ENCODE assay signal across 21 cellular contexts in the genomic region with DNA sequence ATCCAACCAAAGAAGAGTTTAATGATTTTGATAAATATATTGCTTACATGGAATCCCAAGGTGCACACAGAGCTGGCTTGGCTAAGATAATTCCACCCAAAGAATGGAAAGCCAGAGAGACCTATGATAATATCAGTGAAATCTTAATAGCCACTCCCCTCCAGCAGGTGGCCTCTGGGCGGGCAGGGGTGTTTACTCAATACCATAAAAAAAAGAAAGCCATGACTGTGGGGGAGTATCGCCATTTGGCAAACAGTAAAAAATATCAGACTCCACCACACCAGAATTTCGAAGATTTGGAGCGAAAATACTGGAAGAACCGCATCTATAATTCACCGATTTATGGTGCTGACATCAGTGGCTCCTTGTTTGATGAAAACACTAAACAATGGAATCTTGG. TPM values are rescaled to one million over a fixed set of nuclear protein-coding genes. Genes with fewer than 3 reads are reported as not detected.
A peak's percentile ranks its signal among the peaks of the same experiment; 100 is the strongest.
DNase-seq lines count a peak whose midpoint lies in the region; ATAC-seq, FAIRE-seq and TF ChIP-seq lines count a peak whose summit lies in the region.
"Had no signal": no experiment of that assay in that cellular context is flagged by ENCODE, and none has a peak within 500 bp of the region (broad histone marks: within the 10 kb centered on the region; RNA-seq: fewer than 3 reads in every experiment).

No MANE protein-coding gene starts in this region.

- no peaks in the 10 kb centered on the region for H4K20me1 ChIP-seq in GM12878 (ENCODE audit: control insufficient read depth, insufficient read depth)

- POLR2A ChIA-PET in GM12878 (lab: Charles Lee), result no interaction called here

- H3K4me1 ChIP-seq in GM12878 (ENCODE audit: control insufficient read depth, insufficient read depth, low read length), result no peaks in the 10 kb centered on the region
- H3K4me1 ChIP-seq: prostate gland, thyroid gland had no signal

- 96% methylated on average over 6 of the region's 6 CpGs for whole genome bisulfite sequencing in GM12878 (ENCODE audit: insufficient coverage, insufficient replicate concordance, low lambda C conversion rate, missing lambda C conversion rate)

- ATAC-seq in GM12878 (0 out of 3 replicates have a peak, but pooled peaks have one; percentile 39), HG03460 (IDR thresholded peaks at IDR 0.05; ENCODE audit: unreplicated experiment) (no peak)
- ATAC-seq: activated T-cell treated with anti-CD3 and anti-CD28 coated beads, Interleukin-2, amount 50 U/mL, for 4 hours; naive thymus-derived CD8-positive, alpha-beta T cell; stimulated activated effector memory CD8-positive, alpha-beta T cell treated with anti-CD3 and anti-CD28 coated beads, Interleukin-12 subunit alpha, Interleukin-12 subunit beta, amount 100 ng/mL, for 72 hours had no signal

- H3K79me2 ChIP-seq in GM12878 (ENCODE audit: control insufficient read depth, insufficient read depth, low read length), result no peaks in the 10 kb centered on the region

- no peak for TF ChIP-seq POLR2A in GM12878 (IDR thresholded peaks at IDR 0.05; ENCODE audit: low read depth, low read length)

- H3K4me3 Mint-ChIP-seq in neural crest cell, result no peak overlapping the region
- H3K4me3 Mint-ChIP-seq: activated naive CD8-positive, alpha-beta T cell; activated T-cell treated with anti-CD3 and anti-CD28 coated beads, Interleukin-2, amount 50 U/mL, for 4 hours; naive thymus-derived CD8-positive, alpha-beta T cell; stimulated activated effector memory CD8-positive, alpha-beta T cell treated with anti-CD3 and anti-CD28 coated beads, Interleukin-12 subunit alpha, Interleukin-12 subunit beta, amount 100 ng/mL, for 72 hours had no signal

- no peak overlapping the region for H3K9ac ChIP-seq in GM12878 (ENCODE audit: control insufficient read depth, insufficient read depth, low read length)
- H3K9ac ChIP-seq: KMS-11 had no signal

- peaks cover 3% of the 10 kb centered on the region for H3K9me3 Mint-ChIP-seq in neural crest cell
- H3K9me3 Mint-ChIP-seq: activated T-cell treated with anti-CD3 and anti-CD28 coated beads, Interleukin-2, amount 50 U/mL, for 4 hours; naive thymus-derived CD8-positive, alpha-beta T cell; stimulated activated effector memory CD8-positive, alpha-beta T cell treated with anti-CD3 and anti-CD28 coated beads, Interleukin-12 subunit alpha, Interleukin-12 subunit beta, amount 100 ng/mL, for 72 hours had no signal

- BruUV-seq in GM12878 (replicated peaks; lab: Mats Ljungman, UMichigan), result no TSS peak

- CTCF ChIA-PET in GM12878 (lab: Yijun Ruan, JAX), result no interaction called here

- H3K4me2 ChIP-seq in GM12878 (ENCODE audit: control insufficient read depth, insufficient read depth), result no peak overlapping the region
- H3K4me2 ChIP-seq: KMS-11 had no signal

- no peak for TF ChIP-seq RAD21 in GM12878 (IDR thresholded peaks at IDR 0.05; ENCODE audit: insufficient read depth, low read depth, low read length)

- no peak overlapping the region for H3K27ac Mint-ChIP-seq in neural crest cell (ENCODE audit: unreplicated experiment)
- H3K27ac Mint-ChIP-seq: activated naive CD8-positive, alpha-beta T cell; naive thymus-derived CD8-positive, alpha-beta T cell; stimulated activated effector memory CD8-positive, alpha-beta T cell treated with anti-CD3 and anti-CD28 coated beads, Interleukin-12 subunit alpha, Interleukin-12 subunit beta, amount 100 ng/mL, for 72 hours had no signal

- no peak overlapping the region for H2AFZ ChIP-seq in GM12878 (ENCODE audit: control insufficient read depth, low read depth, low read length)

- RAD21 ChIA-PET in GM12878 (lab: Charles Lee; ENCODE audit: unreplicated experiment), result no interaction called here

- peak; percentile 43 for DNase-seq in HT-29 (ENCODE audit: low spot score)
- no peak for DNase-seq in GM12878 (ENCODE audit: low read depth, low spot score)
- DNase-seq in neural crest cell (ENCODE audit: low read depth, low spot score), result no peak
- no peak for DNase-seq in H4 (ENCODE audit: low spot score)
- DNase-seq in T1000 (lab: John Stamatoyannopoulos, UW), result no peak
- DNase-seq: activated CD4-positive, alpha-beta T cell treated with anti-CD3 and anti-CD28 coated beads, Interleukin-2, amount 50 U/mL, for 4 hours; activated T-cell treated with anti-CD3 and anti-CD28 coated beads, Interleukin-2, amount 50 U/mL, for 4 hours; DND-41; naive thymus-derived CD8-positive, alpha-beta T cell; NCI-H1417; NCI-H345; thyroid gland had no signal

- SMC1A ChIA-PET in GM12878 (lab: Charles Lee; ENCODE audit: uncharacterized antibody, unreplicated experiment), result no interaction called here

- no peak overlapping the region for H3K4me3 ChIP-seq in GM12878
- H3K4me3 ChIP-seq: prostate gland, thyroid gland had no signal

- H3K4me1 Mint-ChIP-seq in neural crest cell, result no peaks in the 10 kb centered on the region
- H3K4me1 Mint-ChIP-seq: naive thymus-derived CD8-positive, alpha-beta T cell; stimulated activated effector memory CD8-positive, alpha-beta T cell treated with anti-CD3 and anti-CD28 coated beads, Interleukin-12 subunit alpha, Interleukin-12 subunit beta, amount 100 ng/mL, for 72 hours had no signal

- intact Hi-C loops in GM12878 (cut with micrococcal nuclease; ENCODE audit: unreplicated experiment), result no loop called here

- H3K27me3 ChIP-seq in GM12878 (replicated peaks in 1 of 2; ENCODE audit: control insufficient read depth in 2 of 2, insufficient read depth in 2 of 2, low read length in 1 of 2), result no peaks in the 10 kb centered on the region
- H3K27me3 ChIP-seq: thyroid gland had no signal

- no peak for TF ChIP-seq EP300 in GM12878 (IDR thresholded peaks at IDR 0.05; ENCODE audit: borderline replicate concordance in 1 of 2, control insufficient read depth in 1 of 2, low read depth in 2 of 2, low read length in 2 of 2)

- in situ Hi-C loops in GM12878 (cut with MboI), result no loop called here

- H3K27ac ChIP-seq in GM12878 (ENCODE audit: control insufficient read depth, insufficient read depth), result no peak overlapping the region
- H3K27ac ChIP-seq: KMS-11, prostate gland, thyroid gland had no signal

- H3K36me3 ChIP-seq in GM12878 (ENCODE audit: control insufficient read depth in 2 of 2, insufficient read depth in 2 of 2, low read length in 1 of 2), result no peaks in the 10 kb centered on the region
- H3K36me3 ChIP-seq: prostate gland, thyroid gland had no signal

- 0 out of 3 replicates have a peak, but pooled peaks have one; percentile 23 for TF ChIP-seq CTCF in GM12872 (IDR thresholded peaks at IDR 0.05; ENCODE audit: insufficient read depth, low read depth, low read length)
- 0 out of 6 replicates have a peak, but pooled peaks of 1 of the 3 experiments have one; percentile 14 for TF ChIP-seq CTCF in GM12878 (IDR thresholded peaks at IDR 0.05 in 2 of 3, conservative IDR thresholded peaks at IDR 0.05 in 1 of 3; ENCODE audit: control insufficient read depth in 2 of 3, extremely low read depth in 1 of 3, insufficient read depth in 1 of 3, low read depth in 3 of 3, low read length in 3 of 3)
- TF ChIP-seq CTCF in neural crest cell (conservative IDR thresholded peaks at IDR 0.05), result peak; percentile 39

- no peaks in the 10 kb centered on the region for H3K27me3 Mint-ChIP-seq in neural crest cell (ENCODE audit: low read depth)
- H3K27me3 Mint-ChIP-seq: activated naive CD8-positive, alpha-beta T cell had no signal

- no peaks in the 10 kb centered on the region for H3K9me3 ChIP-seq in GM12878 (replicated peaks; ENCODE audit: control insufficient read depth, insufficient read depth, low read length)
- H3K9me3 ChIP-seq: prostate gland, thyroid gland had no signal

- no peak for FAIRE-seq in GM12878 (lab: Jason Lieb, UNC)
- FAIRE-seq: frontal cortex had no signal

- H3K36me3 Mint-ChIP-seq in neural crest cell (ENCODE audit: low read depth), result peaks cover 12% of the 10 kb centered on the region
- H3K36me3 Mint-ChIP-seq: activated naive CD8-positive, alpha-beta T cell; stimulated activated effector memory CD8-positive, alpha-beta T cell treated with anti-CD3 and anti-CD28 coated beads, Interleukin-12 subunit alpha, Interleukin-12 subunit beta, amount 100 ng/mL, for 72 hours had no signal

RNA-seq across cellular contexts. Expression of a gene that starts 23.9 kb away (rescaled TPM):
- total RNA-seq in HT-29 (2014; rRNA removed; shearing (Covaris generic)), result 0.18 and 0.31 TPM in 2 replicates
- total RNA-seq in GM12878 (2013; cell fraction: nucleolus; rRNA removed), result 2.3 and 2.7 TPM in 2 replicates
- 2.1 and 2.3 TPM in 2 replicates for total RNA-seq in GM12878 (2014; rRNA removed)
- 1.2 TPM in 2 replicates for total RNA-seq in GM12878 (2014; rRNA removed; fragmentation: Illumina TruSeq; extraction: Trizol)
- 1.4 and 1.5 TPM in 2 replicates for total RNA-seq in GM12878 (2021)
- polyA plus RNA-seq in GM12878 (2011; ENCODE audit: low read depth), result 0.73 TPM
- 1.0 and 1.2 TPM in 2 replicates for polyA plus RNA-seq in GM12878 (2011; rRNA removed)
- 2.3 and 2.4 TPM in 2 replicates for polyA plus RNA-seq in GM12878 (2011; cell fraction: cytosol; rRNA removed)
- polyA plus RNA-seq in GM12878 (2011; cell fraction: nucleus; rRNA removed), result 1.8 and 1.9 TPM in 2 replicates
- polyA plus RNA-seq in GM12878 (2012), result 0.88 and 1.2 TPM in 2 replicates
- polyA plus RNA-seq in GM12878 (2014; fragmentation: Illumina TruSeq; extraction: Trizol), result 0.78 and 1.2 TPM in 2 replicates
- polyA plus RNA-seq in GM12878 (2014; fragmentation: Nextera tagmentation; extraction: Ambion mirVana), result under 1 TPM; 0.63 to 0.69 TPM
- 0.96 and 1.5 TPM in 2 replicates for polyA plus RNA-seq in GM12878 (2014; rRNA removed)
- 1 to 10 TPM; 1.3 to 2.6 TPM for polyA plus RNA-seq in GM12878 (2016; fragmentation: Nextera tagmentation; extraction: Ambion mirVana)
- polyA minus RNA-seq in GM12878 (2011; rRNA and poly(A)+ RNA removed), result 3.1 and 3.5 TPM in 2 replicates
- 1.1 and 2.4 TPM in 2 replicates for polyA minus RNA-seq in GM12878 (2011; cell fraction: cytosol; rRNA and poly(A)+ RNA removed)
- 1.7 and 2.2 TPM in 2 replicates for polyA minus RNA-seq in GM12878 (2011; cell fraction: nucleus; rRNA and poly(A)+ RNA removed)
- total RNA-seq in neural crest cell, result 3.1 and 3.2 TPM in 2 replicates
- total RNA-seq in H4 (2014; rRNA removed; shearing (Covaris generic)), result 0.66 and 0.81 TPM in 2 replicates

RNA-seq across cellular contexts. Expression of a gene that starts 24.1 kb away (rescaled TPM):
- total RNA-seq in HT-29 (2014; rRNA removed; shearing (Covaris generic)), result 19.3 and 21.8 TPM in 2 replicates
- 48.7 and 50.7 TPM in 2 replicates for total RNA-seq in GM12878 (2013; cell fraction: nucleolus; rRNA removed)
- total RNA-seq in GM12878 (2014; rRNA removed) (45.9 and 51.8 TPM in 2 replicates), GM12878 (2014; rRNA removed; fragmentation: Illumina TruSeq; extraction: Trizol) (71.7 and 75.9 TPM in 2 replicates), GM12878 (2021) (54.2 and 58.1 TPM in 2 replicates), neural crest cell (80.2 and 88.0 TPM in 2 replicates)
- polyA plus RNA-seq in GM12878 (2011; ENCODE audit: low read depth), result 38.5 TPM
- polyA plus RNA-seq in GM12878 (2011; rRNA removed) (68.4 and 108 TPM in 2 replicates), GM12878 (2014; fragmentation: Illumina TruSeq; extraction: Trizol) (78.5 and 107 TPM in 2 replicates), GM12878 (2014; fragmentation: Nextera tagmentation; extraction: Ambion mirVana) (100 to 1,000 TPM; 122 to 142 TPM), GM12878 (2014; rRNA removed) (35.8 and 43.3 TPM in 2 replicates), GM12878 (2016; fragmentation: Nextera tagmentation; extraction: Ambion mirVana) (10 to 100 TPM; 80.9 to 94.0 TPM)
- 19.3 and 21.4 TPM in 2 replicates for polyA plus RNA-seq in GM12878 (2011; cell fraction: cytosol; rRNA removed)
- polyA plus RNA-seq in GM12878 (2011; cell fraction: nucleus; rRNA removed), result 46.2 and 62.4 TPM in 2 replicates
- 59.5 and 64.7 TPM in 2 replicates for polyA plus RNA-seq in GM12878 (2012)
- polyA minus RNA-seq in GM12878 (2011; rRNA and poly(A)+ RNA removed), result 15.9 and 22.0 TPM in 2 replicates
- polyA minus RNA-seq in GM12878 (2011; cell fraction: cytosol; rRNA and poly(A)+ RNA removed), result 11.1 and 12.8 TPM in 2 replicates
- polyA minus RNA-seq in GM12878 (2011; cell fraction: nucleus; rRNA and poly(A)+ RNA removed), result 33.0 and 47.7 TPM in 2 replicates
- 46.6 and 56.5 TPM in 2 replicates for total RNA-seq in H4 (2014; rRNA removed; shearing (Covaris generic))

RNA-seq across cellular contexts. Expression of a gene that starts 27.6 kb away (rescaled TPM):
- total RNA-seq in HT-29 (2014; rRNA removed; shearing (Covaris generic)), result not detected in 2 replicates
- total RNA-seq in GM12878 (2013; cell fraction: nucleolus; rRNA removed), result not detected in 2 replicates
- total RNA-seq in GM12878 (2014; rRNA removed) (not detected in 2 replicates), GM12878 (2014; rRNA removed; fragmentation: Illumina TruSeq; extraction: Trizol) (not detected in 2 replicates), GM12878 (2021) (not detected in 2 replicates), neural crest cell (not detected in 2 replicates)
- polyA plus RNA-seq in GM12878 (2011; ENCODE audit: low read depth), result not detected
- polyA plus RNA-seq in GM12878 (2011; rRNA removed) (not detected in 2 replicates), GM12878 (2014; fragmentation: Illumina TruSeq; extraction: Trizol) (not detected in 2 replicates), GM12878 (2014; fragmentation: Nextera tagmentation; extraction: Ambion mirVana) (not detected), GM12878 (2014; rRNA removed) (not detected in 2 replicates), GM12878 (2016; fragmentation: Nextera tagmentation; extraction: Ambion mirVana) (not detected)
- not detected in 2 replicates for polyA plus RNA-seq in GM12878 (2011; cell fraction: cytosol; rRNA removed)
- polyA plus RNA-seq in GM12878 (2011; cell fraction: nucleus; rRNA removed), result not detected in 2 replicates
- polyA plus RNA-seq in GM12878 (2012), result not detected in 2 replicates
- polyA minus RNA-seq in GM12878 (2011; rRNA and poly(A)+ RNA removed), result 0.07 TPM in 1 of 2 replicates, not detected in the other
- polyA minus RNA-seq in GM12878 (2011; cell fraction: cytosol; rRNA and poly(A)+ RNA removed), result not detected in 2 replicates
- not detected in 2 replicates for polyA minus RNA-seq in GM12878 (2011; cell fraction: nucleus; rRNA and poly(A)+ RNA removed)
- total RNA-seq in H4 (2014; rRNA removed; shearing (Covaris generic)), result not detected in 2 replicates
- total RNA-seq: activated T-cell treated with anti-CD3 and anti-CD28 coated beads, Interleukin-2, amount 50 U/mL, for 4 hours; cardiac septum; frontal cortex; lung microvascular endothelial cell; naive thymus-derived CD8-positive, alpha-beta T cell; prostate gland; thyroid gland had no signal
- polyA plus RNA-seq: naive thymus-derived CD8-positive, alpha-beta T cell had no signal

RNA-seq across cellular contexts. Expression of a gene that starts 51.8 kb away (rescaled TPM):
- not detected in 2 replicates for total RNA-seq in HT-29 (2014; rRNA removed; shearing (Covaris generic))
- not detected in 2 replicates for total RNA-seq in GM12878 (2013; cell fraction: nucleolus; rRNA removed)
- total RNA-seq in GM12878 (2014; rRNA removed) (not detected in 2 replicates), GM12878 (2014; rRNA removed; fragmentation: Illumina TruSeq; extraction: Trizol) (not detected in 2 replicates), GM12878 (2021) (not detected in 2 replicates), neural crest cell (not detected in 2 replicates)
- not detected for polyA plus RNA-seq in GM12878 (2011; ENCODE audit: low read depth)
- polyA plus RNA-seq in GM12878 (2011; rRNA removed) (not detected in 2 replicates), GM12878 (2014; fragmentation: Illumina TruSeq; extraction: Trizol) (not detected in 2 replicates), GM12878 (2014; fragmentation: Nextera tagmentation; extraction: Ambion mirVana) (not detected), GM12878 (2014; rRNA removed) (not detected in 2 replicates), GM12878 (2016; fragmentation: Nextera tagmentation; extraction: Ambion mirVana) (not detected)
- not detected in 2 replicates for polyA plus RNA-seq in GM12878 (2011; cell fraction: cytosol; rRNA removed)
- not detected in 2 replicates for polyA plus RNA-seq in GM12878 (2011; cell fraction: nucleus; rRNA removed)
- not detected in 2 replicates for polyA plus RNA-seq in GM12878 (2012)
- not detected in 2 replicates for polyA minus RNA-seq in GM12878 (2011; rRNA and poly(A)+ RNA removed)
- not detected in 2 replicates for polyA minus RNA-seq in GM12878 (2011; cell fraction: cytosol; rRNA and poly(A)+ RNA removed)
- not detected in 2 replicates for polyA minus RNA-seq in GM12878 (2011; cell fraction: nucleus; rRNA and poly(A)+ RNA removed)
- total RNA-seq in H4 (2014; rRNA removed; shearing (Covaris generic)), result not detected in 2 replicates
- total RNA-seq: activated T-cell treated with anti-CD3 and anti-CD28 coated beads, Interleukin-2, amount 50 U/mL, for 4 hours; cardiac septum; frontal cortex; lung microvascular endothelial cell; naive thymus-derived CD8-positive, alpha-beta T cell; prostate gland; thyroid gland had no signal
- polyA plus RNA-seq: naive thymus-derived CD8-positive, alpha-beta T cell had no signal
